In genomic region chr9:92877531-92878430, GRCh38 we compare ENCODE assay signal across 8 cellular contexts. TPM values are rescaled to one million over a fixed set of nuclear protein-coding genes. Genes with fewer than 3 reads are reported as not detected.
DNase-seq lines count a peak whose midpoint lies in the region; ATAC-seq and FAIRE-seq lines count a peak whose summit lies in the region.

ZNF484 (minus strand) TSS chr9:92878038; CDS start chr9:92875029, 3,009 bp downstream.

- peak within 1 kb of the TSS; percentile 97 for H3K27ac Mint-ChIP-seq in activated CD4-positive, alpha-beta T cell treated with anti-CD3 and anti-CD28 coated beads for 36 hours

- CTCF ChIA-PET in activated CD4-positive, alpha-beta T cell treated with anti-CD3 and anti-CD28 coated beads for 36 hours (lab: Charles Lee): no interaction called here

- ATAC-seq in HG03442 (IDR thresholded peaks at IDR 0.05; ENCODE audit: unreplicated experiment): peak; percentile 98
- peak; percentile 97 for ATAC-seq in activated CD4-positive, alpha-beta T cell treated with anti-CD3 and anti-CD28 coated beads for 36 hours

- no peaks in the 10 kb centered on the region for H3K9me3 Mint-ChIP-seq in activated CD4-positive, alpha-beta T cell treated with anti-CD3 and anti-CD28 coated beads for 36 hours (ENCODE audit: low read depth)

- DNase-seq in Ammon's horn (ENCODE audit: low spot score): peak; percentile 98
- peak; percentile 87 for DNase-seq in GM19238 (ENCODE audit: insufficient read length, low spot score)
- DNase-seq in NCI-H524 (lab: John Stamatoyannopoulos, UW): peak; percentile 99 to 100
- DNase-seq in activated CD4-positive, alpha-beta T cell treated with anti-CD3 and anti-CD28 coated beads for 36 hours: peak; percentile 98
- peak; percentile 89 to 97 for DNase-seq in stimulated activated CD4-positive, alpha-beta T cell treated with anti-CD3 and anti-CD28 coated beads, Interleukin-1b, Interleukin-23, amount 100 ng/mL, for 4 hours (ENCODE audit: low read depth in 2 of 2)

- peaks cover 16% of the 10 kb centered on the region for H3K36me3 Mint-ChIP-seq in activated CD4-positive, alpha-beta T cell treated with anti-CD3 and anti-CD28 coated beads for 36 hours (ENCODE audit: low read depth)

- H3K4me3 Mint-ChIP-seq in activated CD4-positive, alpha-beta T cell treated with anti-CD3 and anti-CD28 coated beads for 36 hours: peak within 1 kb of the TSS; percentile 99

- H3K27ac ChIP-seq in layer of hippocampus (ENCODE audit: low read depth, low read length): peak within 1 kb of the TSS; percentile 81

- POLR2A ChIA-PET in activated CD4-positive, alpha-beta T cell treated with anti-CD3 and anti-CD28 coated beads for 36 hours (lab: Charles Lee): no interaction called here

- peak; percentile 90 for FAIRE-seq in colon (lab: Jason Lieb, UNC)

- H3K27me3 ChIP-seq in layer of hippocampus (ENCODE audit: control insufficient read depth, insufficient read depth, low read length): no peaks in the 10 kb centered on the region

- no peaks in the 10 kb centered on the region for H3K27me3 Mint-ChIP-seq in activated CD4-positive, alpha-beta T cell treated with anti-CD3 and anti-CD28 coated beads for 36 hours

- H3K4me1 Mint-ChIP-seq in activated CD4-positive, alpha-beta T cell treated with anti-CD3 and anti-CD28 coated beads for 36 hours: peaks cover 46% of the 10 kb centered on the region

- intact Hi-C loops in activated CD4-positive, alpha-beta T cell treated with anti-CD3 and anti-CD28 coated beads for 36 hours (cut with DNase I, micrococcal nuclease): loop anchor here (1.0 to 10.0 kb wide), 8 partner anchors 90 to 690 kb away; partner anchors contain the start of genes BICD2 (in 1 of the 2), CENPP (in 1 of the 2), FAM120A (in 1 of the 2) and IARS1 (in 1 of the 2)

RNA-seq across cellular contexts. Expression of gene ZNF484, which starts in this region (rescaled TPM):
- 1 to 10 TPM; 7.2 to 9.8 TPM for total RNA-seq in activated CD4-positive, alpha-beta T cell treated with anti-CD3 and anti-CD28 coated beads for 36 hours

Comparison
In these comparisons a context has a peak if more than half of its experiments do, and no peak if none do; other contexts are left out.
1. Peak in every context shown above with its lines: DNase-seq, ATAC-seq and H3K27ac ChIP-seq.